In genomic region chr10:132452651-132453469, GRCh38 we compare ENCODE assay signal across 8 cellular contexts. TPM values are rescaled to one million over a fixed set of nuclear protein-coding genes. Genes with fewer than 3 reads are reported as not detected.
DNase-seq lines count a peak whose midpoint lies in the region; ATAC-seq, FAIRE-seq and TF ChIP-seq lines count a peak whose summit lies in the region.

No MANE protein-coding gene starts in this region.

- H3K4me3 Mint-ChIP-seq in activated T-helper 17 cell treated with anti-CD3 and anti-CD28 coated beads, Interleukin-2, amount 50 U/mL, for 72 hours: peak overlapping the region; percentile 25

- peak overlapping the region; percentile 18 for H3K4me3 ChIP-seq in fibroblast of villous mesenchyme (ENCODE audit: low read depth, low read length)

- H3K4me1 Mint-ChIP-seq in activated T-helper 17 cell treated with anti-CD3 and anti-CD28 coated beads, Interleukin-2, amount 50 U/mL, for 72 hours: peaks cover 4% of the 10 kb centered on the region

- FAIRE-seq in D721Med (lab: Jason Lieb, UNC) (no peak), HTR-8/SVneo (lab: Jason Lieb, UNC) (no peak)

- H3K36me3 Mint-ChIP-seq in activated T-helper 17 cell treated with anti-CD3 and anti-CD28 coated beads, Interleukin-2, amount 50 U/mL, for 72 hours (ENCODE audit: low read depth): no peaks in the 10 kb centered on the region

- peak; percentile 67 for TF ChIP-seq CTCF in D721Med (IDR thresholded peaks at IDR 0.05; ENCODE audit: insufficient read depth, missing control alignments)
- TF ChIP-seq CTCF in fibroblast of villous mesenchyme (IDR thresholded peaks at IDR 0.05; ENCODE audit: insufficient read depth, low read depth, low read length): peak; percentile 86

- peak; percentile 75 for ATAC-seq in GM21381 (IDR thresholded peaks at IDR 0.05; ENCODE audit: unreplicated experiment)
- peak; percentile 88 for ATAC-seq in activated T-helper 17 cell treated with anti-CD3 and anti-CD28 coated beads, Interleukin-2, amount 50 U/mL, for 72 hours (replicated peaks)

- H3K27ac Mint-ChIP-seq in activated T-helper 17 cell treated with anti-CD3 and anti-CD28 coated beads, Interleukin-2, amount 50 U/mL, for 72 hours: no peak overlapping the region

- peak; percentile 76 for DNase-seq in D721Med (ENCODE audit: insufficient read length, low spot score)
- peak; percentile 71 for DNase-seq in HTR-8/SVneo (ENCODE audit: insufficient read length, low spot score)
- peak; percentile 61 for DNase-seq in RPMI7951 (ENCODE audit: low read depth)
- DNase-seq in fibroblast of villous mesenchyme (ENCODE audit: low read depth): peak; percentile 74
- DNase-seq in nucleus accumbens (lab: John Stamatoyannopoulos, UW): peak in 38 of 56 donors; percentile 14 to 80 (median 44)
- DNase-seq in substantia nigra (lab: John Stamatoyannopoulos, UW): peak in 37 of 49 donors; percentile 8 to 88 (median 41)

- H3K27ac ChIP-seq in substantia nigra (ENCODE audit: low read depth, low read length, poor library complexity, severe bottlenecking): no peak overlapping the region

- H3K9me3 Mint-ChIP-seq in activated T-helper 17 cell treated with anti-CD3 and anti-CD28 coated beads, Interleukin-2, amount 50 U/mL, for 72 hours: no peaks in the 10 kb centered on the region

- H3K27me3 Mint-ChIP-seq in activated T-helper 17 cell treated with anti-CD3 and anti-CD28 coated beads, Interleukin-2, amount 50 U/mL, for 72 hours: no peaks in the 10 kb centered on the region

RNA-seq across cellular contexts. Expression of gene PWWP2B, which starts 55.9 kb away (rescaled TPM):
- 4.7 and 5.2 TPM in 2 replicates for total RNA-seq in RPMI7951 (2014; rRNA removed; shearing (Covaris generic))
- 1 to 10 TPM; 1.5 to 3.1 TPM for total RNA-seq in activated T-helper 17 cell treated with anti-CD3 and anti-CD28 coated beads, Interleukin-2, amount 50 U/mL, for 72 hours
- total RNA-seq in fibroblast of villous mesenchyme: 8.2 and 12.9 TPM in 2 replicates
